In the genomic region with DNA sequence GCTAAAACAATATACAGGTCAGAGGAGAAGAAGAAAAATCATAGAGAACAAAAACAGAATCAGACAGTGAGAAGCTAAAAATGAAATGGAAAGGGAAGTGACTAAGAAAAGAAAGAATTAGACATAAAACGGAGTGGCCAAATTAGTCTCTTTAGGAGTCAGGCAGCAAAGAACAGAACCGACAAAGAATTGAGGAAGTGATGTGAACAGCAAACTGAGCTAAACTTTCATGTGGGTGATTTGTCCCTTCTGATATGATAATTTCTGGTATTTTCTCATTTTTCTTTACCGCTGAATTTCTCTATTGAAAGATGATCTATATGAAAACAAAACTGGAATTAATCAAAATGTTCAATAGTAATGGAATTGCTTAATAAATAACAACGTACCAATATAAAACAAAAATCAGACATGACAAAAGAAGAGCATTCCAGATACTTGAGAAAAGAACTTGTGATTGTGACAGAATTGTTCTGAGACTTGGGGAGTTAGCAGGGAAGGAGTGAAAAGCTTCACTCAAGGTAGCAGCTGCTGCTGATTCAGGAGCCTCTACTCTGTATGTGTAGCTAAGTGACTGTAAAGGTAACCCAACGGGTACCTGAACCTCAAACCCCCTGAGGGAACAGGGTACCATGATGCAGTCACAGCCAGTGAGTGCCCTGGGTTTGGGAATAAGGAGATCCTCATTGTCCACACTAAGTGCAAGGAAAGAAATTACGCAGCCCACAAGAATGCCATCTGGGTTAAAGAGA, we compare ENCODE assay signal across 9 cellular contexts.
DNase-seq lines count a peak whose midpoint lies in the region; ATAC-seq lines count a peak whose summit lies in the region.
"Had no signal": no experiment of that assay in that cellular context is flagged by ENCODE, and none has a peak within 500 bp of the region (broad histone marks: within the 10 kb centered on the region; RNA-seq: fewer than 3 reads in every experiment).

No MANE protein-coding gene starts in this region.

- ATAC-seq in GM21515 (IDR thresholded peaks at IDR 0.05; ENCODE audit: unreplicated experiment) = peak; percentile 70
- peak; percentile 85 for ATAC-seq in HG03469 (IDR thresholded peaks at IDR 0.05; ENCODE audit: unreplicated experiment)
- peak; percentile 48 for ATAC-seq in memory B cell (ENCODE audit: low read depth)
- ATAC-seq: heart left ventricle had no signal

- peaks cover 29% of the 10 kb centered on the region for H3K4me1 Mint-ChIP-seq in memory B cell

- H3K4me3 Mint-ChIP-seq in memory B cell = no peak overlapping the region

- H3K27ac Mint-ChIP-seq in memory B cell = no peak overlapping the region

- no peaks in the 10 kb centered on the region for H3K27me3 Mint-ChIP-seq in memory B cell

- no peaks in the 10 kb centered on the region for H3K9me3 Mint-ChIP-seq in memory B cell

- DNase-seq in SIG-M5 treated with dmso at 0.1 percent for 504 hours (lab: John Stamatoyannopoulos, UW; ENCODE audit: unreplicated experiment) = peak; percentile 33
- DNase-seq in SIG-M5 (lab: John Stamatoyannopoulos, UW) = no peak
- no peak for DNase-seq in memory B cell (ENCODE audit: low spot score in 2 of 2)
- no peak for DNase-seq in NCI-H187 (lab: John Stamatoyannopoulos, UW)
- no peak for DNase-seq in DMS 273 (lab: John Stamatoyannopoulos, UW; ENCODE audit: unreplicated experiment)
- DNase-seq in 8988T = no peak
- DNase-seq: heart left ventricle had no signal

- peaks cover 22% of the 10 kb centered on the region for H3K36me3 Mint-ChIP-seq in memory B cell
